In genomic region chr1:109105881-109106280, GRCh38 we compare ENCODE assay signal across 18 cellular contexts.
"Had no signal": no experiment of that assay in that cellular context is flagged by ENCODE, and none has a peak within 500 bp of the region (broad histone marks: within the 10 kb centered on the region; RNA-seq: fewer than 3 reads in every experiment).

No MANE protein-coding gene starts in this region.

- H3K27ac Mint-ChIP-seq: activated T-helper 17 cell treated with anti-CD3 and anti-CD28 coated beads, Interleukin-2, amount 50 U/mL, for 72 hours; effector memory CD8-positive, alpha-beta T cell had no signal

- H3K9me3 Mint-ChIP-seq: activated naive CD4-positive, alpha-beta T cell treated with anti-CD3 and anti-CD28 coated beads, Interleukin-2, amount 50 U/mL, for 24 hours; activated T-helper 17 cell treated with anti-CD3 and anti-CD28 coated beads, Interleukin-2, amount 50 U/mL, for 72 hours; effector memory CD8-positive, alpha-beta T cell had no signal

- H3K27ac ChIP-seq: brain microvascular endothelial cell, epithelial cell of prostate, gastrocnemius medialis, left lung, right atrium auricular region, skin epidermis, stomach, thoracic aorta, uterus had no signal

- H3K4me1 ChIP-seq: uterus had no signal

- H3K36me3 ChIP-seq: gastrocnemius medialis, left lung, right atrium auricular region, thoracic aorta, uterus had no signal

- FAIRE-seq: keratinocyte had no signal

- DNase-seq: activated CD4-positive, alpha-beta T cell treated with anti-CD3 and anti-CD28 coated beads, Interleukin-2, amount 50 U/mL, for 1 hour; activated CD4-positive, CD25-positive, alpha-beta regulatory T cell; activated T-cell treated with anti-CD3 and anti-CD28 coated beads for 4 hours; amygdala; brain microvascular endothelial cell; effector memory CD8-positive, alpha-beta T cell; gastrocnemius medialis; left lung; mesendoderm; stomach; uterus had no signal

- H3K27me3 ChIP-seq: gastrocnemius medialis, left lung, right atrium auricular region, stomach, uterus had no signal

- H3K4me3 Mint-ChIP-seq: activated naive CD4-positive, alpha-beta T cell treated with anti-CD3 and anti-CD28 coated beads, Interleukin-2, amount 50 U/mL, for 24 hours; activated T-helper 17 cell treated with anti-CD3 and anti-CD28 coated beads, Interleukin-2, amount 50 U/mL, for 72 hours; effector memory CD8-positive, alpha-beta T cell had no signal

- H3K9me3 ChIP-seq: gastrocnemius medialis, left lung, right atrium auricular region, stomach, thoracic aorta, uterus had no signal

- H3K27me3 Mint-ChIP-seq: activated naive CD4-positive, alpha-beta T cell treated with anti-CD3 and anti-CD28 coated beads, Interleukin-2, amount 50 U/mL, for 24 hours; activated T-helper 17 cell treated with anti-CD3 and anti-CD28 coated beads, Interleukin-2, amount 50 U/mL, for 72 hours had no signal

- H3K4me3 ChIP-seq: gastrocnemius medialis, left lung, right atrium auricular region, skin epidermis, stomach, thoracic aorta, uterus had no signal

- H3K4me1 Mint-ChIP-seq: activated T-helper 17 cell treated with anti-CD3 and anti-CD28 coated beads, Interleukin-2, amount 50 U/mL, for 72 hours had no signal

- ATAC-seq: activated T-helper 17 cell treated with anti-CD3 and anti-CD28 coated beads, Interleukin-2, amount 50 U/mL, for 72 hours; effector memory CD8-positive, alpha-beta T cell; gastrocnemius medialis; left lung had no signal
